In the genomic region with DNA sequence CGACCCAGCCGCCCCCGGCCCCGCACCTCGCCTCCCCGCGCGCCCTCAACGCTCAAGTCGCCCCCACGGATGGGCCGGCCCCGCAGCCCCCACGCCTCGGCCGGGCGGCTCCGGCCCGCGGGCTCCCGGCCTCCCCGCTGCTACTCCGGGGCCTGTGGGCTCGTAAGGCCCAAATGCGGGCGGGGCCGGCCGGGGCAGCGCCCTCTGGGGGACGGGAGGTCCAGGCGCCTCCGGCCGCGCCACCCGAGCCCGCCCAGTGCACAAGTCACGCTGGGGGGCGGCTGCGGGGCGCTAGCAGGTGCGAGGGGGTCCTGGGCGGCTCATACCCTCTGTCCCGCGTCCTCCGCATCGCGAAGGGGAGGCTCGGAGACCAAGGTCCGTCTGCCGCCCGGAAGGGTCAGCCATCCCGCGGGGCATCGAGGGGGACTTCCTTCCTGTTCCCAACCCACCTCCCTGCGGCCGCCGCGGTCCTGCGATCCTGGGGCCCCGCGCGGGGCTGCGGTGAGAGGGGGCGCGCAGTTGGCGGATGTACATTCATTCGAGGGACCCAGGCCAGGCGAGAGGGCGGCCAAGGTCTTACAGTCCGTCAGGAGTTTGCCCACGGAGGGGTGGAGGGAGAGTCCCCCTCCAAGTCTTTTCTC, we compare ENCODE assay signal across 8 cellular contexts. TPM values are rescaled to one million over a fixed set of nuclear protein-coding genes. Genes with fewer than 3 reads are reported as not detected.
DNase-seq lines count a peak whose midpoint lies in the region; ATAC-seq and TF ChIP-seq lines count a peak whose summit lies in the region.

Gene CIZ1 (minus strand): TSS at position 167 of the 641 bp plus-strand sequence. CDS start 715 bp downstream, outside the sequence.

- peak; percentile 43 to 77 (median 66) for DNase-seq in CD4-positive, alpha-beta T cell
- DNase-seq in GM19240 (ENCODE audit: insufficient read length, low spot score) (peak; percentile 87), Peyer's patch (peak; percentile 66 to 89 (median 88)), activated T-helper 1 cell treated with Interleukin-2 at 50 U/mL for 16 hours (ENCODE audit: low read depth) (peak; percentile 65), fibroblast of lung (ENCODE audit: low read depth in 2 of 2) (peak; percentile 77 to 79)
- peak; percentile 85 for DNase-seq in natural killer cell treated with Interleukin-12 subunit alpha and Interleukin-12 subunit beta and Interleukin-15 and Interleukin-18, amount 100 ng/mL, for 72 hours (ENCODE audit: low spot score)

- ATAC-seq in CD4-positive, alpha-beta T cell (ENCODE audit: poor library complexity): peak; percentile 82
- ATAC-seq in HG03571 (IDR thresholded peaks at IDR 0.05; ENCODE audit: unreplicated experiment): peak; percentile 84
- peak; percentile 95 for ATAC-seq in natural killer cell treated with Interleukin-12 subunit alpha and Interleukin-12 subunit beta and Interleukin-15 and Interleukin-18, amount 100 ng/mL, for 72 hours

- no peak within 1 kb of the TSS for H3K27ac ChIP-seq in CD4-positive, alpha-beta T cell (ENCODE audit: low read depth, low read length)
- H3K27ac ChIP-seq in Peyer's patch (peak within 1 kb of the TSS; percentile 83 to 91 (median 88)), fibroblast of lung (ENCODE audit: insufficient read depth, low read length) (peak within 1 kb of the TSS; percentile 85)

- peak within 1 kb of the TSS; percentile 93 for H3K4me3 Mint-ChIP-seq in CD4-positive, alpha-beta T cell
- peak within 1 kb of the TSS; percentile 98 for H3K4me3 Mint-ChIP-seq in natural killer cell treated with Interleukin-12 subunit alpha and Interleukin-12 subunit beta and Interleukin-15 and Interleukin-18, amount 100 ng/mL, for 72 hours
- H3K4me3 Mint-ChIP-seq in stimulated activated naive CD8-positive, alpha-beta T cell treated with anti-CD3 and anti-CD28 coated beads, Interleukin-15, Interleukin-2, amounts not matched to agents 100 ng/mL and 50 ng/mL, for 24 hours: peak within 1 kb of the TSS; percentile 96

- H3K4me2 ChIP-seq in fibroblast of lung (ENCODE audit: extremely low read depth, insufficient read depth, low read length): peak within 1 kb of the TSS; percentile 92

- peak within 1 kb of the TSS; percentile 86 for H3K9ac ChIP-seq in fibroblast of lung (ENCODE audit: insufficient read depth, low read length)

- peak within 1 kb of the TSS; percentile 85 for H2AFZ ChIP-seq in fibroblast of lung (ENCODE audit: low read length)

- POLR2A ChIA-PET in CD4-positive, alpha-beta T cell (lab: Charles Lee): interaction anchor here (0.9 to 2.1 kb wide), 8 partner anchors 12 to 124 kb away, joined by 3 to 13 read pairs (median 4); partner anchors contain the start of genes BBLN, NAIF1 and SLC25A25

- H3K4me3 ChIP-seq in Peyer's patch: peak within 1 kb of the TSS; percentile 80 to 99 (median 82)
- peak within 1 kb of the TSS; percentile 79 to 90 (median 87) for H3K4me3 ChIP-seq in fibroblast of lung (replicated peaks in 1 of 4; ENCODE audit: control extremely low read depth in 1 of 4, insufficient read depth in 1 of 4, low read depth in 3 of 4, low read length in 4 of 4)

- no peaks in the 10 kb centered on the region for H3K27me3 Mint-ChIP-seq in CD4-positive, alpha-beta T cell
- no peaks in the 10 kb centered on the region for H3K27me3 Mint-ChIP-seq in natural killer cell treated with Interleukin-12 subunit alpha and Interleukin-12 subunit beta and Interleukin-15 and Interleukin-18, amount 100 ng/mL, for 72 hours
- H3K27me3 Mint-ChIP-seq in stimulated activated naive CD8-positive, alpha-beta T cell treated with anti-CD3 and anti-CD28 coated beads, Interleukin-15, Interleukin-2, amounts not matched to agents 100 ng/mL and 50 ng/mL, for 24 hours: no peaks in the 10 kb centered on the region

- intact Hi-C loops in CD4-positive, alpha-beta T cell (cut with DNase I, micrococcal nuclease): loop anchor here (1.0 to 10.0 kb wide), 6 partner anchors 12 to 389 kb away; partner anchors contain the start of genes DNM1 (in 2 of the 2), BBLN (in 1 of the 2), COQ4 (in 1 of the 2) and FPGS (in 1 of the 2)

- H3K36me3 Mint-ChIP-seq in CD4-positive, alpha-beta T cell (ENCODE audit: low read depth): peaks cover 37% of the 10 kb centered on the region
- H3K36me3 Mint-ChIP-seq in natural killer cell treated with Interleukin-12 subunit alpha and Interleukin-12 subunit beta and Interleukin-15 and Interleukin-18, amount 100 ng/mL, for 72 hours: peaks cover 6% of the 10 kb centered on the region
- H3K36me3 Mint-ChIP-seq in stimulated activated naive CD8-positive, alpha-beta T cell treated with anti-CD3 and anti-CD28 coated beads, Interleukin-15, Interleukin-2, amounts not matched to agents 100 ng/mL and 50 ng/mL, for 24 hours (ENCODE audit: low read depth): peaks cover 28% of the 10 kb centered on the region

- H3K36me3 ChIP-seq in Peyer's patch: peaks cover 0 to 12% (median 0%) of the 10 kb centered on the region in 3 donors
- H3K36me3 ChIP-seq in fibroblast of lung (ENCODE audit: control insufficient read depth, insufficient read depth, low read length): peaks cover 16% of the 10 kb centered on the region

- peak within 1 kb of the TSS; percentile 89 for H3K27ac Mint-ChIP-seq in CD4-positive, alpha-beta T cell
- H3K27ac Mint-ChIP-seq in natural killer cell treated with Interleukin-12 subunit alpha and Interleukin-12 subunit beta and Interleukin-15 and Interleukin-18, amount 100 ng/mL, for 72 hours: peak within 1 kb of the TSS; percentile 77 to 92
- H3K27ac Mint-ChIP-seq in stimulated activated naive CD8-positive, alpha-beta T cell treated with anti-CD3 and anti-CD28 coated beads, Interleukin-15, Interleukin-2, amounts not matched to agents 100 ng/mL and 50 ng/mL, for 24 hours: peak within 1 kb of the TSS; percentile 95

- no peaks in the 10 kb centered on the region for H3K9me3 ChIP-seq in CD4-positive, alpha-beta T cell (ENCODE audit: control insufficient read depth, low read length)
- H3K9me3 ChIP-seq in Peyer's patch (no peaks in the 10 kb centered on the region), fibroblast of lung (ENCODE audit: control insufficient read depth, insufficient read depth, low read depth, low read length) (no peaks in the 10 kb centered on the region)

- H3K4me1 ChIP-seq in Peyer's patch (peaks cover 0 to 16% (median 12%) of the 10 kb centered on the region in 4 donors), fibroblast of lung (ENCODE audit: control insufficient read depth, extremely low read depth, insufficient read depth, low read length) (peaks cover 7% of the 10 kb centered on the region)

- peaks cover 31% of the 10 kb centered on the region for H3K4me1 Mint-ChIP-seq in CD4-positive, alpha-beta T cell (ENCODE audit: low read depth)
- peaks cover 11 to 26% of the 10 kb centered on the region in 2 donors for H3K4me1 Mint-ChIP-seq in natural killer cell treated with Interleukin-12 subunit alpha and Interleukin-12 subunit beta and Interleukin-15 and Interleukin-18, amount 100 ng/mL, for 72 hours (ENCODE audit: low read depth in 2 of 2)
- peaks cover 38% of the 10 kb centered on the region for H3K4me1 Mint-ChIP-seq in stimulated activated naive CD8-positive, alpha-beta T cell treated with anti-CD3 and anti-CD28 coated beads, Interleukin-15, Interleukin-2, amounts not matched to agents 100 ng/mL and 50 ng/mL, for 24 hours (ENCODE audit: low read depth)

- CTCF ChIA-PET in CD4-positive, alpha-beta T cell (lab: Charles Lee): interaction anchor here (0.7 to 1.3 kb wide), 4 partner anchors 16 to 171 kb away, joined by 3 to 8 read pairs (median 3); partner anchors contain the start of gene BBLN

- H3K79me2 ChIP-seq in fibroblast of lung (ENCODE audit: control insufficient read depth, insufficient read depth, low read length): peaks cover 16% of the 10 kb centered on the region

- no peaks in the 10 kb centered on the region for H3K27me3 ChIP-seq in CD4-positive, alpha-beta T cell (ENCODE audit: control insufficient read depth, insufficient read depth, low read length)
- H3K27me3 ChIP-seq in Peyer's patch (no peaks in the 10 kb centered on the region), fibroblast of lung (ENCODE audit: control insufficient read depth, insufficient read depth, low read length) (no peaks in the 10 kb centered on the region)

- H4K20me1 ChIP-seq in fibroblast of lung (ENCODE audit: control insufficient read depth, extremely low read depth, insufficient read depth, low read length): no peaks in the 10 kb centered on the region

- peak; percentile 27 to 75 for TF ChIP-seq POLR2A in Peyer's patch (IDR thresholded peaks at IDR 0.05)

- no peaks in the 10 kb centered on the region for H3K9me3 Mint-ChIP-seq in CD4-positive, alpha-beta T cell
- no peaks in the 10 kb centered on the region for H3K9me3 Mint-ChIP-seq in natural killer cell treated with Interleukin-12 subunit alpha and Interleukin-12 subunit beta and Interleukin-15 and Interleukin-18, amount 100 ng/mL, for 72 hours
- H3K9me3 Mint-ChIP-seq in stimulated activated naive CD8-positive, alpha-beta T cell treated with anti-CD3 and anti-CD28 coated beads, Interleukin-15, Interleukin-2, amounts not matched to agents 100 ng/mL and 50 ng/mL, for 24 hours: no peaks in the 10 kb centered on the region

- TF ChIP-seq CTCF in CD4-positive, alpha-beta T cell (IDR thresholded peaks at IDR 0.05): peak; percentile 55
- TF ChIP-seq CTCF in Peyer's patch (IDR thresholded peaks at IDR 0.05) (peak; percentile 81 to 90 (median 84)), fibroblast of lung (conservative IDR thresholded peaks at IDR 0.05 in 1 of 2, IDR thresholded peaks at IDR 0.05 in 1 of 2; ENCODE audit: low read depth in 1 of 2, low read length in 2 of 2) (peak; percentile 34 to 54)

RNA-seq across cellular contexts. Expression of gene CIZ1, which starts in this region (rescaled TPM):
- total RNA-seq in CD4-positive, alpha-beta T cell: 100 to 1,000 TPM; 106 to 107 TPM
- 100 to 1,000 TPM in 2 of 4 donors, 10 to 100 TPM in 2; 52.2 to 144 (median 95.3) TPM for total RNA-seq in Peyer's patch
- total RNA-seq in fibroblast of lung: 21.3 and 27.2 TPM in 2 replicates
- 26.1 and 48.4 TPM in 2 replicates for polyA plus RNA-seq in fibroblast of lung
- polyA plus RNA-seq in fibroblast of lung (2012): 71.3 and 119 TPM in 2 replicates
- 169 and 276 TPM in 2 replicates for polyA minus RNA-seq in fibroblast of lung (ENCODE audit: low replicate concordance)
- total RNA-seq in natural killer cell treated with Interleukin-12 subunit alpha and Interleukin-12 subunit beta and Interleukin-15 and Interleukin-18, amount 100 ng/mL, for 72 hours: 100 to 1,000 TPM; 114 to 135 TPM
